ENCODE assay signal across 8 cellular contexts in the genomic region with DNA sequence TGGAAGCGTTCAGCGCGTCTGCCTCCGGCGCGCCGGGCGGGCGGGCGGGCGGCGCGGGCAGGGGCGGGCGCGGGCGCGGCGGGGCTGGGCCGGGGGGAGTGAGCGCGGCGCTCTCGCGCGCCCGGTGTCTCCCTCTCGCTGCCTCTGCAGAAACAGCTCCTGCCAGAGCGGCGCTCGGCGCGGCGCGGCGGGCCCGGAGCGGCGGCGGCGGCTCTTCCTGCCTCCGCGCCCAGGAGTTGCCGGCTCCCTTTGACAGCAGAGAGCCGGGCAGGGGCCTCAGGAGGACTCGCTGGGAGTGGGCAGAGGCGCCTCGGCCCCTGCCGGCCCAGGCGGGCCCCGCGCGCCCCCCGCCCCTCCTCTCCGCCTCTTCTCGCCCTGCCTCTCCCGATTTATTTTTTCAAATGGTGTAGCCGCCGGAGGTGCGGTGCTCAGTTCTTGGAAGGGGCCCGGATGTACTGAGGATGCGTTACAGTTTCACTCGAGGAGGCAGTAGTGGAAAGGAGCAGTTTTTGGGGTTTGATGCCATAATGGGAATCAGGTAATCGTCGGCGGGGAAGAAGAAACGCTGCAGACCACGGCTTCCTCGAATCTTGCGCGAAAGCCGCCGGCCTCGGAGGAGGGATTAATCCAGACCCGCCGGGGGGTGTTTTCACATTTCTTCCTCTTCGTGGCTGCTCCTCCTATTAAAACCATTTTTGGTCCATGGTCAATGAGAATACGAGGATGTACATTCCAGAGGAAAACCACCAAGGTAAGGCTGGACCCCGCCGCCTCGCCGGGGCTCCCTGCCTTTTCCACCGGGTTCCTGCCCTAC. TPM values are rescaled to one million over a fixed set of nuclear protein-coding genes. Genes with fewer than 3 reads are reported as not detected.
DNase-seq lines count a peak whose midpoint lies in the region; ATAC-seq and TF ChIP-seq lines count a peak whose summit lies in the region.

A gene (plus strand): TSS at position 127 of the 814 bp plus-strand sequence. CDS start 576 bp downstream, at position 703.

- no peaks in the 10 kb centered on the region for H3K9me3 ChIP-seq in esophagus squamous epithelium

- DNase-seq in GDM1 (lab: John Stamatoyannopoulos, UW), result peak; percentile 23
- peak; percentile 53 to 78 for DNase-seq in NCI-H1930 (lab: John Stamatoyannopoulos, UW)
- peak; percentile 45 for DNase-seq in activated CD8-positive, alpha-beta T cell treated with anti-CD3 and anti-CD28 coated beads for 36 hours
- DNase-seq in esophagus squamous epithelium (lab: John Stamatoyannopoulos, UW), result no peak
- DNase-seq in mucosa of gallbladder (ENCODE audit: low spot score), result peak; percentile 40
- DNase-seq in pons (ENCODE audit: low spot score), result no peak

- peaks cover 64% of the 10 kb centered on the region for H3K27me3 Mint-ChIP-seq in activated CD8-positive, alpha-beta T cell treated with anti-CD3 and anti-CD28 coated beads for 36 hours

- no peak for TF ChIP-seq CTCF in activated CD8-positive, alpha-beta T cell treated with anti-CD3 and anti-CD28 coated beads for 36 hours (IDR thresholded peaks at IDR 0.05)
- peak in 3 of 6 experiments; percentile 27 to 40 (median 30) for TF ChIP-seq CTCF in esophagus squamous epithelium (IDR thresholded peaks at IDR 0.05)

- peak; percentile 81 for ATAC-seq in activated CD8-positive, alpha-beta T cell treated with anti-CD3 and anti-CD28 coated beads for 36 hours
- no peak for ATAC-seq in GM21825 (IDR thresholded peaks at IDR 0.05; ENCODE audit: unreplicated experiment)

- POLR2A ChIA-PET in activated CD8-positive, alpha-beta T cell treated with anti-CD3 and anti-CD28 coated beads for 36 hours (lab: Charles Lee), result no interaction called here

- H3K36me3 Mint-ChIP-seq in activated CD8-positive, alpha-beta T cell treated with anti-CD3 and anti-CD28 coated beads for 36 hours (ENCODE audit: low read depth), result no peaks in the 10 kb centered on the region

- CTCF ChIA-PET in activated CD8-positive, alpha-beta T cell treated with anti-CD3 and anti-CD28 coated beads for 36 hours (lab: Charles Lee), result no interaction called here

- peak within 1 kb of the TSS; percentile 41 to 74 (median 52) for H3K4me3 ChIP-seq in esophagus squamous epithelium

- intact Hi-C loops in activated CD8-positive, alpha-beta T cell treated with anti-CD3 and anti-CD28 coated beads for 36 hours (cut with micrococcal nuclease), result no loop called here
- intact Hi-C loops in esophagus squamous epithelium (cut with DNase I), result loop anchor here (5.0 kb wide), 1 partner anchor 529 kb away; no protein-coding TSS in a partner anchor

- peaks cover 0 to 42% (median 13%) of the 10 kb centered on the region in 3 donors for H3K4me1 ChIP-seq in esophagus squamous epithelium

- H3K4me1 Mint-ChIP-seq in activated CD8-positive, alpha-beta T cell treated with anti-CD3 and anti-CD28 coated beads for 36 hours (ENCODE audit: low read depth), result peaks cover 11% of the 10 kb centered on the region

- H3K27me3 ChIP-seq in esophagus squamous epithelium, result peaks cover 0 to 94% (median 0%) of the 10 kb centered on the region in 4 donors

- H3K4me3 Mint-ChIP-seq in activated CD8-positive, alpha-beta T cell treated with anti-CD3 and anti-CD28 coated beads for 36 hours, result peak within 1 kb of the TSS; percentile 70

- whole genome bisulfite sequencing in esophagus squamous epithelium, 2 donors, result 0 to 1% methylated on average over 3 to 25 of the region's 83 CpGs

- TF ChIP-seq POLR2A in esophagus squamous epithelium (IDR thresholded peaks at IDR 0.05), result peak in 2 of 4 donors; percentile 45

- no peaks in the 10 kb centered on the region for H3K9me3 Mint-ChIP-seq in activated CD8-positive, alpha-beta T cell treated with anti-CD3 and anti-CD28 coated beads for 36 hours

- H3K27ac ChIP-seq in esophagus squamous epithelium (peak within 1 kb of the TSS; percentile 40 to 89 (median 75)), temporal lobe (ENCODE audit: low read depth, low read length) (no peak within 1 kb of the TSS)

- H3K36me3 ChIP-seq in esophagus squamous epithelium, result no peaks in the 10 kb centered on the region

- H3K27ac Mint-ChIP-seq in activated CD8-positive, alpha-beta T cell treated with anti-CD3 and anti-CD28 coated beads for 36 hours, result no peak within 1 kb of the TSS

RNA-seq across cellular contexts. Expression of the gene that starts here (rescaled TPM):
- under 1 TPM; 0.02 to 0.05 TPM for total RNA-seq in activated CD8-positive, alpha-beta T cell treated with anti-CD3 and anti-CD28 coated beads for 36 hours
- total RNA-seq in esophagus squamous epithelium (10 to 100 TPM in 1 of 4 donors, 1 to 10 TPM in 3; 1.5 to 13.5 (median 2.1) TPM), mucosa of gallbladder (19.3 TPM), temporal lobe (24.1 TPM)

Comparison
In these comparisons a context has a peak if more than half of its experiments do, and no peak if none do; other contexts are left out.
1. Peak in DNase-seq and ATAC-seq in activated CD8-positive, alpha-beta T cell treated with anti-CD3 and anti-CD28 coated beads for 36 hours; RNA of the gene not detected or under 1 TPM.
2. DNase-seq: peak in GDM1 (single experiment), NCI-H1930 (2 of 2) and mucosa of gallbladder (single experiment); none in esophagus squamous epithelium (single experiment) and pons (single experiment).